8 cellular contexts compared by ENCODE assay signal in genomic region chr20:62624325-62624690, GRCh38. TPM values are rescaled to one million over a fixed set of nuclear protein-coding genes. Genes with fewer than 3 reads are reported as not detected.
DNase-seq lines count a peak whose midpoint lies in the region; ATAC-seq and TF ChIP-seq lines count a peak whose summit lies in the region.

No MANE protein-coding gene starts in this region.

- H3K4me3 ChIP-seq in mammary epithelial cell (replicated peaks in 1 of 3; ENCODE audit: insufficient read depth in 1 of 3, low read depth in 2 of 3, low read length in 3 of 3) (no peak overlapping the region), neural progenitor cell (no peak overlapping the region)

- H3K4me2 ChIP-seq in mammary epithelial cell (ENCODE audit: insufficient read depth, low read depth, low read length), result peak overlapping the region; percentile 65
- peak overlapping the region; percentile 24 for H3K4me2 ChIP-seq in neural progenitor cell

- H3K27ac ChIP-seq in mammary epithelial cell (ENCODE audit: insufficient read depth, low read depth, low read length), result peak overlapping the region; percentile 87
- no peak overlapping the region for H3K27ac ChIP-seq in neural progenitor cell

- H3K79me2 ChIP-seq in mammary epithelial cell (ENCODE audit: insufficient read depth, low read length), result no peaks in the 10 kb centered on the region
- H3K79me2 ChIP-seq in neural progenitor cell (ENCODE audit: low read depth), result no peaks in the 10 kb centered on the region

- no peaks in the 10 kb centered on the region for H3K9me3 ChIP-seq in mammary epithelial cell (replicated peaks; ENCODE audit: insufficient read depth, low read length)
- no peaks in the 10 kb centered on the region for H3K9me3 ChIP-seq in neural progenitor cell (ENCODE audit: low read depth)

- peaks cover 9% of the 10 kb centered on the region for H3K27me3 Mint-ChIP-seq in neural progenitor cell (ENCODE audit: insufficient read depth, low read depth)

- H3K4me3 Mint-ChIP-seq in neural progenitor cell, result no peak overlapping the region

- H3K4me1 ChIP-seq in mammary epithelial cell (ENCODE audit: insufficient read depth, low read length) (peaks cover 22% of the 10 kb centered on the region), neural progenitor cell (peaks cover 15% of the 10 kb centered on the region)

- H2AFZ ChIP-seq in mammary epithelial cell (ENCODE audit: low read depth, low read length) (peak overlapping the region; percentile 84), neural progenitor cell (replicated peaks) (peak overlapping the region; percentile 59)

- no peaks in the 10 kb centered on the region for H4K20me1 ChIP-seq in mammary epithelial cell (ENCODE audit: insufficient read depth, low read length)
- H4K20me1 ChIP-seq in neural progenitor cell (ENCODE audit: low read depth), result no peaks in the 10 kb centered on the region

- no TSS peak for BruUV-seq in mammary epithelial cell (replicated peaks; lab: Mats Ljungman, UMichigan)

- 95% methylated on average over 9 of the region's 9 CpGs for WGBS in mammary epithelial cell (ENCODE audit: low coverage, missing lambda C conversion rate)

- H3K27ac Mint-ChIP-seq in neural progenitor cell, result no peak overlapping the region

- in situ Hi-C loops in mammary epithelial cell (cut with MboI; ENCODE audit: low sequenced_read_pairs in 2 of 2), result loop anchor here in 1 of 2 donors (25.0 kb wide), 1 partner anchor 237 kb away; the partner anchor contains the start of gene RPS21

- H3K36me3 ChIP-seq in mammary epithelial cell (ENCODE audit: insufficient read depth, low read length) (no peaks in the 10 kb centered on the region), neural progenitor cell (no peaks in the 10 kb centered on the region)

- H3K4me1 Mint-ChIP-seq in neural progenitor cell, result peaks cover 22% of the 10 kb centered on the region

- intact Hi-C loops in mammary epithelial cell (cut with micrococcal nuclease), result no loop called here

- ATAC-seq in GM21367 (IDR thresholded peaks at IDR 0.05; ENCODE audit: unreplicated experiment) (peak; percentile 30), HG03565 (IDR thresholded peaks at IDR 0.05; ENCODE audit: unreplicated experiment) (peak; percentile 20)

- H3K9ac ChIP-seq in mammary epithelial cell (ENCODE audit: insufficient read depth, low read length), result peak overlapping the region; percentile 29
- no peak overlapping the region for H3K9ac ChIP-seq in neural progenitor cell

- H3K9me3 Mint-ChIP-seq in neural progenitor cell, result no peaks in the 10 kb centered on the region

- no peaks in the 10 kb centered on the region for H3F3A ChIP-seq in neural progenitor cell (ENCODE audit: low read depth)

- DNase-seq in DMS153 treated with DMSO at 0.1 percent for 48 hours (lab: John Stamatoyannopoulos, UW; ENCODE audit: unreplicated experiment) (peak; percentile 52), mammary epithelial cell (no peak), neural progenitor cell (ENCODE audit: low spot score) (no peak), dermis blood vessel endothelial cell (no peak), NCI-H1092 (lab: John Stamatoyannopoulos, UW) (no peak), NCI-H345 (lab: John Stamatoyannopoulos, UW) (no peak)

- no peaks in the 10 kb centered on the region for H3K36me3 Mint-ChIP-seq in neural progenitor cell

- CTCF ChIA-PET in mammary epithelial cell (lab: Charles Lee; ENCODE audit: low non-redundant PET), result no interaction called here

- dilution Hi-C loops in mammary epithelial cell (cut with HindIII; ENCODE audit: low sequenced_read_pairs), result loop anchor here (5.0 kb wide), 1 partner anchor 347 kb away; no protein-coding TSS in a partner anchor

- TF ChIP-seq CTCF in mammary epithelial cell (conservative IDR thresholded peaks at IDR 0.05 in 1 of 2, IDR thresholded peaks at IDR 0.05 in 1 of 2; ENCODE audit: extremely low read depth in 1 of 2, insufficient read depth in 1 of 2, low read depth in 1 of 2, low read length in 2 of 2), result no peak
- peak; percentile 16 for TF ChIP-seq CTCF in neural progenitor cell (IDR thresholded peaks at IDR 0.05)

- H3K27me3 ChIP-seq in mammary epithelial cell (ENCODE audit: insufficient read depth, low read length) (no peaks in the 10 kb centered on the region), neural progenitor cell (no peaks in the 10 kb centered on the region)

RNA-seq across cellular contexts. Expression of gene SLCO4A1, which starts 18.0 kb away (rescaled TPM):
- total RNA-seq in mammary epithelial cell, result under 1 TPM; 0.17 to 0.33 TPM
- polyA plus RNA-seq in mammary epithelial cell, result 0.99 TPM
- polyA minus RNA-seq in mammary epithelial cell, result 1.3 TPM
- 0.88 and 3.1 TPM in 2 replicates for total RNA-seq in neural progenitor cell (ENCODE audit: low replicate concordance)
- 3.7 and 4.8 TPM in 2 replicates for total RNA-seq in dermis blood vessel endothelial cell
